ENCODE assay signal across 16 cellular contexts in genomic region chr16:70683146-70683944, GRCh38. TPM values are rescaled to one million over a fixed set of nuclear protein-coding genes. Genes with fewer than 3 reads are reported as not detected.
DNase-seq lines count a peak whose midpoint lies in the region; FAIRE-seq and TF ChIP-seq lines count a peak whose summit lies in the region.
"Had no signal": no experiment of that assay in that cellular context is flagged by ENCODE, and none has a peak within 500 bp of the region (broad histone marks: within the 10 kb centered on the region; RNA-seq: fewer than 3 reads in every experiment).

No MANE protein-coding gene starts in this region.

- TF ChIP-seq POLR2A in NB4 (IDR thresholded peaks at IDR 0.05; ENCODE audit: extremely low read depth, insufficient read length) (no peak), H1 (IDR thresholded peaks at IDR 0.05; ENCODE audit: control extremely low read depth in 1 of 2, low read depth in 2 of 2, low read length in 2 of 2) (no peak), tibial nerve (IDR thresholded peaks at IDR 0.05) (no peak)

- H2BK20ac ChIP-seq in H1 (ENCODE audit: low read length): no peak overlapping the region

- H3K4ac ChIP-seq in H1 (replicated peaks; ENCODE audit: insufficient read length, low read depth, low read length): no peak overlapping the region

- no peak overlapping the region for H4K8ac ChIP-seq in H1 (ENCODE audit: extremely low read depth, insufficient read depth, low read length)

- no peak overlapping the region for H2BK120ac ChIP-seq in H1 (replicated peaks; ENCODE audit: low read depth, low read length)

- DNase-seq in NB4 (ENCODE audit: low read depth) (no peak), H1 (ENCODE audit: low read depth in 1 of 2, low spot score in 2 of 2) (no peak), tibial nerve (ENCODE audit: low spot score in 2 of 2) (no peak), NCI-H1417 treated with DMSO at 0.1 percent for 48 hours (lab: John Stamatoyannopoulos, UW) (no peak), DMS 273 treated with DMSO at 0.1 percent for 48 hours (lab: John Stamatoyannopoulos, UW) (no peak), foreskin melanocyte (no peak), germinal center (ENCODE audit: low spot score) (no peak)
- DNase-seq: activated B cell treated with CpG ODN at 0.5 μM for 24 hours; activated effector memory CD4-positive, alpha-beta T cell treated with Interleukin-2 at 50 U/mL for 16 hours; natural killer cell; NCI-H2081 had no signal

- FAIRE-seq in H1 (lab: Jason Lieb, UNC): no peak
- FAIRE-seq: D721Med, GM12878, RCC 7860 had no signal

- H4K91ac ChIP-seq in H1 (replicated peaks; ENCODE audit: insufficient read length, low read length): no peak overlapping the region

- H4K5ac ChIP-seq in H1 (ENCODE audit: insufficient read length, low read depth, low read length): no peak overlapping the region

- H3K27me3 ChIP-seq in H1 (replicated peaks in 1 of 4; ENCODE audit: control insufficient read depth in 3 of 4, extremely low read depth in 1 of 4, insufficient read depth in 3 of 4, low read length in 3 of 4): peaks cover 0 to 8% (median 3%) of the 10 kb centered on the region in 4 experiments; a peak in 4 of 7 replicates
- no peaks in the 10 kb centered on the region for H3K27me3 ChIP-seq in tibial nerve

- H3K23ac ChIP-seq in H1 (ENCODE audit: insufficient read length): no peak overlapping the region

- peaks cover 2% of the 10 kb centered on the region for H3K27me3 Mint-ChIP-seq in nephron (ENCODE audit: low read depth)

- peak overlapping the region; percentile 75 to 91 (median 89) for H3K4me3 Mint-ChIP-seq in nephron
- H3K4me3 Mint-ChIP-seq: activated B cell treated with CpG ODN at 0.5 μM for 24 hours, natural killer cell had no signal

- H3K9me3 ChIP-seq in H1 (ENCODE audit: insufficient read depth in 2 of 2, low read depth in 1 of 2, low read length in 1 of 2) (no peaks in the 10 kb centered on the region), tibial nerve (no peaks in the 10 kb centered on the region)

- H3K9me3 Mint-ChIP-seq in nephron: no peaks in the 10 kb centered on the region
- H3K9me3 Mint-ChIP-seq: activated B cell treated with CpG ODN at 0.5 μM for 24 hours, natural killer cell had no signal

- no peaks in the 10 kb centered on the region; a peak in 1 of 4 replicates for H3K79me2 ChIP-seq in H1 (ENCODE audit: control insufficient read depth in 1 of 2, insufficient read depth in 2 of 2, low read length in 2 of 2)

- H3K4me2 ChIP-seq in H1 (ENCODE audit: insufficient read depth in 1 of 2, low read depth in 2 of 2, low read length in 2 of 2): no peak overlapping the region

- TF ChIP-seq CTCF in NB4 (IDR thresholded peaks at IDR 0.05; ENCODE audit: low read depth, low read length) (no peak), H1 (IDR thresholded peaks at IDR 0.05; ENCODE audit: control extremely low read depth in 1 of 3, insufficient read depth in 1 of 3, low read depth in 1 of 3, low read length in 3 of 3) (no peak), nephron (IDR thresholded peaks at IDR 0.05; ENCODE audit: unreplicated experiment in 3 of 3) (no peak), tibial nerve (IDR thresholded peaks at IDR 0.05) (no peak)

- no peak overlapping the region for H3K14ac ChIP-seq in H1 (ENCODE audit: insufficient read length)

- no peak overlapping the region for H2AK5ac ChIP-seq in H1 (ENCODE audit: low read depth, low read length)

- H3K4me3 ChIP-seq in NB4 (ENCODE audit: low read depth, low read length) (peak overlapping the region; percentile 97), H1 (ENCODE audit: extremely low read depth in 1 of 4, insufficient read depth in 2 of 4, low read depth in 3 of 4, low read length in 4 of 4) (no peak overlapping the region), tibial nerve (peak overlapping the region in 2 of 4 donors; percentile 58 to 66)
- H3K4me3 ChIP-seq: GM12878 had no signal

- no peak overlapping the region for H2BK5ac ChIP-seq in H1 (ENCODE audit: low read depth, low read length)

- peaks cover 3% of the 10 kb centered on the region; the same call in 1 of the 2 replicates for H3K79me1 ChIP-seq in H1 (ENCODE audit: low read depth, low read length)

- H2BK12ac ChIP-seq in H1 (ENCODE audit: low read depth, low read length): 0 out of 2 replicates have a peak overlapping the region, but pooled peaks have one; percentile 39

- no peak overlapping the region for H3K9ac ChIP-seq in H1 (replicated peaks in 1 of 4; ENCODE audit: extremely low read depth in 1 of 4, low read depth in 3 of 4, low read length in 3 of 4)

- WGBS in H1 (ENCODE audit: extremely low coverage in 1 of 2, insufficient coverage in 1 of 2, insufficient read length in 1 of 2, insufficient replicate concordance in 2 of 2, low coverage in 1 of 2, low lambda C conversion rate in 2 of 2, missing lambda C conversion rate in 1 of 2), 2 experiments: 93% methylated on average over 11 of the region's 13 CpGs; no CpG with 5 or more reads in 1 of the 2 experiments
- 74 to 81% methylated on average over 6 to 9 of the region's 13 CpGs for WGBS in tibial nerve, 2 donors

- POLR2A ChIA-PET in H1 (lab: Charles Lee; ENCODE audit: partially characterized antibody): interaction anchor here (0.6 to 2.4 kb wide), 6 partner anchors 9 to 109 kb away, joined by 3 to 8 read pairs (median 3); no protein-coding TSS in a partner anchor

- TF ChIP-seq RAD21 in H1 (IDR thresholded peaks at IDR 0.05 in 1 of 2, conservative IDR thresholded peaks at IDR 0.05 in 1 of 2; ENCODE audit: low read depth in 2 of 2, low read length in 2 of 2): no peak

- H3K18ac ChIP-seq in H1 (ENCODE audit: extremely low read depth, low read length): no peak overlapping the region

- peaks cover 6% of the 10 kb centered on the region; the same call in 1 of the 2 replicates for H3K23me2 ChIP-seq in H1 (ENCODE audit: low read depth, low read length)

- H3K4me1 ChIP-seq in H1 (replicated peaks in 1 of 4; ENCODE audit: control insufficient read depth in 3 of 4, insufficient read depth in 4 of 4, low read length in 3 of 4) (peaks cover 0 to 29% (median 16%) of the 10 kb centered on the region in 4 experiments; a peak in 6 of 7 replicates), tibial nerve (peaks cover 0 to 83% (median 69%) of the 10 kb centered on the region in 4 donors)

- H3K36me3 ChIP-seq in H1 (ENCODE audit: control insufficient read depth in 2 of 4, insufficient read depth in 4 of 4, low read length in 3 of 4): no peaks in the 10 kb centered on the region; a peak in 1 of 8 replicates
- H3K36me3 ChIP-seq in tibial nerve: peaks cover 0 to 16% (median 0%) of the 10 kb centered on the region in 3 donors

- peaks cover 8 to 9% of the 10 kb centered on the region in 2 experiments for H4K20me1 ChIP-seq in H1 (replicated peaks in 1 of 2; ENCODE audit: control insufficient read depth in 1 of 2, insufficient read depth in 2 of 2, low read length in 2 of 2)

- no peak overlapping the region for H2AFZ ChIP-seq in H1 (ENCODE audit: low read length)

- no peak overlapping the region for H3K27ac ChIP-seq in H1 (ENCODE audit: low read depth, low read length)
- peak overlapping the region; percentile 43 to 92 (median 79) for H3K27ac ChIP-seq in tibial nerve

- H3K27ac Mint-ChIP-seq in nephron: peak overlapping the region in 2 of 3 experiments; percentile 62 to 67
- H3K27ac Mint-ChIP-seq: activated B cell treated with CpG ODN at 0.5 μM for 24 hours, natural killer cell had no signal

- no peak for TF ChIP-seq EP300 in H1 (IDR thresholded peaks at IDR 0.05; ENCODE audit: borderline replicate concordance in 1 of 2, low read depth in 2 of 2, low read length in 2 of 2)
- TF ChIP-seq EP300 in tibial nerve (IDR thresholded peaks at IDR 0.05): no peak

- peaks cover 45% of the 10 kb centered on the region for H3K4me1 Mint-ChIP-seq in nephron

- CTCF ChIA-PET in H1 (lab: Charles Lee; ENCODE audit: partially characterized antibody): interaction anchor here (0.6 to 8.0 kb wide), 18 partner anchors 9 to 765 kb away, joined by 3 to 148 read pairs (median 4); no protein-coding TSS in a partner anchor

- H3K36me3 Mint-ChIP-seq in nephron (ENCODE audit: low read depth): peaks cover 7% of the 10 kb centered on the region
- H3K36me3 Mint-ChIP-seq: natural killer cell had no signal

- 0 out of 2 replicates have a peak overlapping the region, but pooled peaks have one; percentile 8 for H2BK15ac ChIP-seq in H1 (ENCODE audit: low read length)

- no peak overlapping the region for H3K56ac ChIP-seq in H1 (replicated peaks; ENCODE audit: insufficient read length, low read depth, low read length)

TF ChIP-seq in H1, 55 proteins besides CTCF, POLR2A, EP300 and RAD21:
- no peak for TF ChIP-seq SIX5 (IDR thresholded peaks at IDR 0.05; ENCODE audit: low read depth, low read length)
- no peak for TF ChIP-seq GTF2F1 (IDR thresholded peaks at IDR 0.05; ENCODE audit: borderline replicate concordance, low read depth, low read length)
- TF ChIP-seq KDM5A (IDR thresholded peaks at IDR 0.05; ENCODE audit: low read length): no peak
- no peak for TF ChIP-seq BRCA1 (IDR thresholded peaks at IDR 0.05; ENCODE audit: low read depth, low read length)
- TF ChIP-seq POU5F1 (IDR thresholded peaks at IDR 0.05; ENCODE audit: low read depth, low read length): no peak

RNA-seq across cellular contexts. Expression of gene MTSS2, which starts 2.5 kb away (rescaled TPM):
- 34.2 and 36.7 TPM in 2 replicates for total RNA-seq in H1 (2021; fragmentation: NEBNext Ultra II Directional; extraction: Animal tissue kit (Norgen Biotek cat#: 25700))
- polyA plus RNA-seq in H1 (2011; rRNA removed): 23.3 and 33.8 TPM in 2 replicates
- 26.1 TPM for polyA plus RNA-seq in H1 (2011; cell fraction: cytosol; rRNA removed)
- polyA plus RNA-seq in H1 (2011; cell fraction: nucleus; rRNA removed): 34.8 TPM
- polyA plus RNA-seq in H1 (2012, experiment 1 of 2): 22.4 to 38.9 TPM (median 37.5 TPM) in 4 replicates
- 14.0 TPM for polyA plus RNA-seq in H1 (2012, experiment 2 of 2)
- 32.8 TPM for polyA plus RNA-seq in H1 (2013, experiment 1 of 2)
- 34.0 TPM for polyA plus RNA-seq in H1 (2013, experiment 2 of 2)
- polyA minus RNA-seq in H1 (2011; rRNA and poly(A)+ RNA removed): 13.3 and 15.3 TPM in 2 replicates
- polyA minus RNA-seq in H1 (2011; cell fraction: cytosol; rRNA and poly(A)+ RNA removed): 23.2 TPM
- 18.2 TPM for polyA minus RNA-seq in H1 (2011; cell fraction: nucleus; rRNA and poly(A)+ RNA removed)
- total RNA-seq in tibial nerve: 10 to 100 TPM; 24.1 to 40.6 (median 35.4) TPM

RNA-seq across cellular contexts. Expression of gene IL34, which starts 37.0 kb away (rescaled TPM):
- total RNA-seq in H1 (2021; fragmentation: NEBNext Ultra II Directional; extraction: Animal tissue kit (Norgen Biotek cat#: 25700)): 4.0 and 4.6 TPM in 2 replicates
- 5.6 and 8.0 TPM in 2 replicates for polyA plus RNA-seq in H1 (2011; rRNA removed)
- polyA plus RNA-seq in H1 (2011; cell fraction: cytosol; rRNA removed): 6.7 TPM
- polyA plus RNA-seq in H1 (2011; cell fraction: nucleus; rRNA removed): 9.0 TPM
- 4.6 to 6.5 TPM (median 5.2 TPM) in 4 replicates for polyA plus RNA-seq in H1 (2012, experiment 1 of 2)
- polyA plus RNA-seq in H1 (2012, experiment 2 of 2): 3.3 TPM
- polyA plus RNA-seq in H1 (2013, experiment 1 of 2): 2.7 TPM
- polyA plus RNA-seq in H1 (2013, experiment 2 of 2): 3.3 TPM
- polyA minus RNA-seq in H1 (2011; rRNA and poly(A)+ RNA removed): 1.7 and 2.2 TPM in 2 replicates
- polyA minus RNA-seq in H1 (2011; cell fraction: cytosol; rRNA and poly(A)+ RNA removed): 4.3 TPM
- polyA minus RNA-seq in H1 (2011; cell fraction: nucleus; rRNA and poly(A)+ RNA removed): 1.5 TPM
- 10 to 100 TPM; 49.6 to 89.4 (median 60.9) TPM for total RNA-seq in tibial nerve
- total RNA-seq: GM12878, HT1080 had no signal
